ENCODE assay signal across 1 cellular context in the genomic region with DNA sequence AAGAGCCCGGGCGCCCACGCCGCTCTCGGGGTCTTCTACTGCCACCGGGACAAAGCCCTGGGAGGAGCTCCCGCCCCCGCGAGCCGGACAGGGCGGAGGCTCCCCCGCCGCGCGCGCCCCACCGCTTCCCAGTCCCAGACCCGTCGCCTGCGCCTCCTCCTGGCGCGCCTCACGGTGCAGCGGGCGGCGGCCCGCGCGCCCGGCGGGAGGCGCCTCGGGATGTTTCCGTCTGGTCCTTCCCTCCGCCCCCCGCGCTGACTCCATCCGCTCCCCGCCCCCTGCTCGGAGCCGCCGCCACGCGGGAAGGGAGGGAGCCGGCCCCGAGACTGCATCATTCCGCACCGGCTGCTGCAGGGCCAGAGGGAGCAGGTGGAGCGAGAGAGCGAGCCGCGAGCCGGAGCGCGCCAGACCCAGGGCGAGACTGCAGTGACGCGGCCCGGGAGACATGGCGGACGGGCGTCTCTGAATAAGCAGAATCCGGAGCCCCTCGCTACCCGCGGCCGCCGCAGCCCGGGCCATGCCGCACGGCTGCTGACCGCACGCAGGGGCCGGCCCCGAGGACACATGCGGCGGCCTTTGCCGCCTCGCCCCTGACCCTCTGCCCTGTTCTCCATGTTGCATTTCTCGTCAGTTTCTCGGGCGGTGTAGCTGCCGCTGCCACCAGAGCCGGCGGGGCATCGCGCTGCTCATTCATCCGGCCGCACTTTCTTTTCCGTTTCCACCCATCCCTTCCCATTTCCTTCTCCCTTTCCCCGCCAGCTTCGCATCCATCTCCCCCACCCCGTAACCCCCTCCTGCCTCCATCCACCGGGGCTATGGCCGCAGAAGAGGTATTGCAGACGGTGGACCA.
TF ChIP-seq lines count a peak whose summit lies in the region.

Gene BICD1 (plus strand): TSS at position 331 of the 850 bp plus-strand sequence. CDS start 485 bp downstream, at position 816.

TF ChIP-seq in HEK293, 187 proteins besides CTCF, POLR2A, EP300 and RAD21 (continued from another document and continues in another):
- no peak for TF ChIP-seq ZSCAN4 (tag by site-specific recombination; IDR thresholded peaks at IDR 0.05)
- no peak; the same call in none of the 2 replicates for TF ChIP-seq FEZF1 (tag by site-specific recombination; IDR thresholded peaks at IDR 0.05)
- TF ChIP-seq, protein P1, sequence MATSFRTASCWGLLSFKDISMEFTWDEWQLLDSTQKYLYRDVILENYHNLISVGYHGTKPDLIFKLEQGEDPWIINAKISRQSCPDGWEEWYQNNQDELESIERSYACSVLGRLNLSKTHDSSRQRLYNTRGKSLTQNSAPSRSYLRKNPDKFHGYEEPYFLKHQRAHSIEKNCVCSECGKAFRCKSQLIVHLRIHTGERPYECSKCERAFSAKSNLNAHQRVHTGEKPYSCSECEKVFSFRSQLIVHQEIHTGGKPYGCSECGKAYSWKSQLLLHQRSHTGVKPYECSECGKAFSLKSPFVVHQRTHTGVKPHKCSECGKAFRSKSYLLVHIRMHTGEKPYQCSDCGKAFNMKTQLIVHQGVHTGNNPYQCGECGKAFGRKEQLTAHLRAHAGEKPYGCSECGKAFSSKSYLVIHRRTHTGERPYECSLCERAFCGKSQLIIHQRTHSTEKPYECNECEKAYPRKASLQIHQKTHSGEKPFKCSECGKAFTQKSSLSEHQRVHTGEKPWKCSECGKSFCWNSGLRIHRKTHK (tag by site-specific recombination; IDR thresholded peaks at IDR 0.05) = no peak
- TF ChIP-seq, protein P2, sequence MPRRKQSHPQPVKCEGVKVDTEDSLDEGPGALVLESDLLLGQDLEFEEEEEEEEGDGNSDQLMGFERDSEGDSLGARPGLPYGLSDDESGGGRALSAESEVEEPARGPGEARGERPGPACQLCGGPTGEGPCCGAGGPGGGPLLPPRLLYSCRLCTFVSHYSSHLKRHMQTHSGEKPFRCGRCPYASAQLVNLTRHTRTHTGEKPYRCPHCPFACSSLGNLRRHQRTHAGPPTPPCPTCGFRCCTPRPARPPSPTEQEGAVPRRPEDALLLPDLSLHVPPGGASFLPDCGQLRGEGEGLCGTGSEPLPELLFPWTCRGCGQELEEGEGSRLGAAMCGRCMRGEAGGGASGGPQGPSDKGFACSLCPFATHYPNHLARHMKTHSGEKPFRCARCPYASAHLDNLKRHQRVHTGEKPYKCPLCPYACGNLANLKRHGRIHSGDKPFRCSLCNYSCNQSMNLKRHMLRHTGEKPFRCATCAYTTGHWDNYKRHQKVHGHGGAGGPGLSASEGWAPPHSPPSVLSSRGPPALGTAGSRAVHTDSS (tag by site-specific recombination; IDR thresholded peaks at IDR 0.05) = no peak
- TF ChIP-seq ZBTB17 (tag by site-specific recombination; IDR thresholded peaks at IDR 0.05) = peak; percentile 83
- TF ChIP-seq ZNF202 (tag by site-specific recombination; IDR thresholded peaks at IDR 0.05; ENCODE audit: borderline replicate concordance) = no peak
- no peak for TF ChIP-seq GFI1B (tag by site-specific recombination; IDR thresholded peaks at IDR 0.05)
- no peak for TF ChIP-seq ZNF48 (tag by site-specific recombination; IDR thresholded peaks at IDR 0.05)
- TF ChIP-seq ZNF510 (tag by site-specific recombination; IDR thresholded peaks at IDR 0.05; ENCODE audit: insufficient replicate concordance) = no peak
- no peak for TF ChIP-seq ZNF707 (tag by site-specific recombination; IDR thresholded peaks at IDR 0.05)
- no peak for TF ChIP-seq ZNF514 (tag by site-specific recombination; IDR thresholded peaks at IDR 0.05)
- no peak for TF ChIP-seq ZNF621 (tag by site-specific recombination; IDR thresholded peaks at IDR 0.05)
- TF ChIP-seq KLF16 (tag by site-specific recombination; IDR thresholded peaks at IDR 0.05) = peak; percentile 83
- TF ChIP-seq ZNF138 (tag by site-specific recombination; IDR thresholded peaks at IDR 0.05; ENCODE audit: borderline replicate concordance) = no peak
- no peak for TF ChIP-seq ZNF571 (tag by site-specific recombination; IDR thresholded peaks at IDR 0.05)
- peak; percentile 87 for TF ChIP-seq ZIC2 (tag by site-specific recombination; IDR thresholded peaks at IDR 0.05)
- TF ChIP-seq ZNF704 (tag by site-specific recombination; IDR thresholded peaks at IDR 0.05) = no peak
- TF ChIP-seq ZNF169 (tag by site-specific recombination; IDR thresholded peaks at IDR 0.05) = no peak
- TF ChIP-seq PRDM1 (tag by site-specific recombination; IDR thresholded peaks at IDR 0.05) = peak; percentile 87
- peak; percentile 81 for TF ChIP-seq ZBTB44 (tag by site-specific recombination; IDR thresholded peaks at IDR 0.05)
- no peak for TF ChIP-seq HOXD13 (CRISPR knock-in tag; IDR thresholded peaks at IDR 0.05; ENCODE audit: borderline replicate concordance)
- TF ChIP-seq KLF1 (tag by site-specific recombination; IDR thresholded peaks at IDR 0.05) = peak; percentile 41
- TF ChIP-seq, protein P3, sequence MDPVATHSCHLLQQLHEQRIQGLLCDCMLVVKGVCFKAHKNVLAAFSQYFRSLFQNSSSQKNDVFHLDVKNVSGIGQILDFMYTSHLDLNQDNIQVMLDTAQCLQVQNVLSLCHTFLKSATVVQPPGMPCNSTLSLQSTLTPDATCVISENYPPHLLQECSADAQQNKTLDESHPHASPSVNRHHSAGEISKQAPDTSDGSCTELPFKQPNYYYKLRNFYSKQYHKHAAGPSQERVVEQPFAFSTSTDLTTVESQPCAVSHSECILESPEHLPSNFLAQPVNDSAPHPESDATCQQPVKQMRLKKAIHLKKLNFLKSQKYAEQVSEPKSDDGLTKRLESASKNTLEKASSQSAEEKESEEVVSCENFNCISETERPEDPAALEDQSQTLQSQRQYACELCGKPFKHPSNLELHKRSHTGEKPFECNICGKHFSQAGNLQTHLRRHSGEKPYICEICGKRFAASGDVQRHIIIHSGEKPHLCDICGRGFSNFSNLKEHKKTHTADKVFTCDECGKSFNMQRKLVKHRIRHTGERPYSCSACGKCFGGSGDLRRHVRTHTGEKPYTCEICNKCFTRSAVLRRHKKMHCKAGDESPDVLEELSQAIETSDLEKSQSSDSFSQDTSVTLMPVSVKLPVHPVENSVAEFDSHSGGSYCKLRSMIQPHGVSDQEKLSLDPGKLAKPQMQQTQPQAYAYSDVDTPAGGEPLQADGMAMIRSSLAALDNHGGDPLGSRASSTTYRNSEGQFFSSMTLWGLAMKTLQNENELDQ (tag by site-specific recombination; IDR thresholded peaks at IDR 0.05; ENCODE audit: low read depth) = no peak
- TF ChIP-seq ZNF24 (tag by site-specific recombination; IDR thresholded peaks at IDR 0.05) = peak; percentile 41; the same call in 1 of the 2 replicates
- peak; percentile 94 for TF ChIP-seq GLIS1 (tag by site-specific recombination; IDR thresholded peaks at IDR 0.05)
- TF ChIP-seq ZNF398 (tag by site-specific recombination; IDR thresholded peaks at IDR 0.05) = no peak; the same call in none of the 2 replicates
- TF ChIP-seq ZNF585B (tag by site-specific recombination; IDR thresholded peaks at IDR 0.05) = no peak
- no peak; the same call in 1 of the 2 replicates for TF ChIP-seq WT1 (tag by site-specific recombination; IDR thresholded peaks at IDR 0.05)
- TF ChIP-seq PRDM2 (tag by site-specific recombination; IDR thresholded peaks at IDR 0.05; ENCODE audit: borderline replicate concordance) = no peak
- peak; percentile 69 for TF ChIP-seq SP2 (tag by site-specific recombination; IDR thresholded peaks at IDR 0.05)
- no peak for TF ChIP-seq ZNF521 (tag by site-specific recombination; IDR thresholded peaks at IDR 0.05)
- no peak for TF ChIP-seq ZNF626 (tag by site-specific recombination; IDR thresholded peaks at IDR 0.05)
- TF ChIP-seq ZNF148 (tag by site-specific recombination; IDR thresholded peaks at IDR 0.05; ENCODE audit: borderline replicate concordance) = no peak
- TF ChIP-seq KLF7 (tag by site-specific recombination; IDR thresholded peaks at IDR 0.05; ENCODE audit: borderline replicate concordance) = 0 out of 2 replicates have a peak, but pooled peaks have one; percentile 22
